1 cellular context compared by ENCODE assay signal in genomic region chr12:30989754-30990153, GRCh38.
TF ChIP-seq lines count a peak whose summit lies in the region.

No MANE protein-coding gene starts in this region.

TF ChIP-seq in WTC11, 78 proteins besides CTCF, POLR2A, EP300 and RAD21 (continued from another document):
- TF ChIP-seq MAX (CRISPR knock-in tag; IDR thresholded peaks at IDR 0.05), result no peak
- TF ChIP-seq ZNF281 (CRISPR knock-in tag; IDR thresholded peaks at IDR 0.05), result no peak
- TF ChIP-seq HMGXB4 (CRISPR knock-in tag; IDR thresholded peaks at IDR 0.05), result no peak
- TF ChIP-seq ZNF232 (CRISPR knock-in tag; IDR thresholded peaks at IDR 0.05), result no peak
- TF ChIP-seq ESRRA (CRISPR knock-in tag; IDR thresholded peaks at IDR 0.05; ENCODE audit: borderline replicate concordance), result no peak
- TF ChIP-seq MLX (CRISPR knock-in tag; IDR thresholded peaks at IDR 0.05), result no peak
- TF ChIP-seq FOXJ3 (CRISPR knock-in tag; IDR thresholded peaks at IDR 0.05; ENCODE audit: borderline replicate concordance), result no peak
